Comparison of ENCODE assay signal across 21 cellular contexts in genomic region chr6:4480788-4481725, GRCh38.
"Had no signal": no experiment of that assay in that cellular context is flagged by ENCODE, and none has a peak within 500 bp of the region (broad histone marks: within the 10 kb centered on the region; RNA-seq: fewer than 3 reads in every experiment).

No MANE protein-coding gene starts in this region.

- H3K4me1 ChIP-seq: breast epithelium, gastroesophageal sphincter, right lobe of liver, stomach, upper lobe of right lung had no signal

- H3K9me3 Mint-ChIP-seq: T-cell had no signal

- H3K9me3 ChIP-seq: breast epithelium, right lobe of liver, stomach, upper lobe of right lung had no signal

- DNase-seq: activated CD4-positive, alpha-beta T cell treated with anti-CD3 and anti-CD28 coated beads for 1 hour; activated CD8-positive, alpha-beta memory T cell treated with anti-CD3 and anti-CD28 coated beads for 24 hours; activated CD8-positive, alpha-beta memory T cell treated with anti-CD3 and anti-CD28 coated beads, Interleukin-2, amount 50 U/mL, for 48 hours; activated effector memory CD4-positive, alpha-beta T cell treated with Interleukin-2 at 50 U/mL for 16 hours; activated naive CD4-positive, alpha-beta T cell treated with anti-CD3 and anti-CD28 coated beads, Interleukin-2, amount 50 U/mL, for 16 hours; activated T-cell treated with anti-CD3 and anti-CD28 coated beads, Interleukin-2, amount 50 U/mL, for 48 hours; cortex of kidney; left colon; midbrain; right lobe of liver; stimulated activated CD4-positive, alpha-beta T cell treated with anti-CD3 and anti-CD28 coated beads, Interleukin-4, amount 100 ng/mL, for 1 hour; stomach; T-cell; T-helper 9 cell; upper lobe of right lung had no signal

- H3K36me3 ChIP-seq: breast epithelium, gastroesophageal sphincter, right lobe of liver, stomach, upper lobe of right lung had no signal

- H3K4me3 ChIP-seq: breast epithelium, gastroesophageal sphincter, lung, right lobe of liver, smooth muscle cell, stomach, upper lobe of right lung had no signal

- H3K27ac Mint-ChIP-seq: T-cell had no signal

- H3K4me2 ChIP-seq: smooth muscle cell had no signal

- H3K27me3 ChIP-seq: breast epithelium, right lobe of liver, stomach, upper lobe of right lung had no signal

- ATAC-seq: gastroesophageal sphincter, left colon, right lobe of liver, SK-N-SH treated with all-trans-retinoic acid at 6 μM for 48 hours, T-cell, upper lobe of right lung had no signal

- H3K36me3 Mint-ChIP-seq: T-cell had no signal

- H3K27ac ChIP-seq: breast epithelium, gastroesophageal sphincter, right lobe of liver, stomach, upper lobe of right lung, VCaP had no signal

- H3K4me3 Mint-ChIP-seq: T-cell had no signal

- H3K4me1 Mint-ChIP-seq: T-cell had no signal
